ENCODE assay signal across 8 cellular contexts in the genomic region with DNA sequence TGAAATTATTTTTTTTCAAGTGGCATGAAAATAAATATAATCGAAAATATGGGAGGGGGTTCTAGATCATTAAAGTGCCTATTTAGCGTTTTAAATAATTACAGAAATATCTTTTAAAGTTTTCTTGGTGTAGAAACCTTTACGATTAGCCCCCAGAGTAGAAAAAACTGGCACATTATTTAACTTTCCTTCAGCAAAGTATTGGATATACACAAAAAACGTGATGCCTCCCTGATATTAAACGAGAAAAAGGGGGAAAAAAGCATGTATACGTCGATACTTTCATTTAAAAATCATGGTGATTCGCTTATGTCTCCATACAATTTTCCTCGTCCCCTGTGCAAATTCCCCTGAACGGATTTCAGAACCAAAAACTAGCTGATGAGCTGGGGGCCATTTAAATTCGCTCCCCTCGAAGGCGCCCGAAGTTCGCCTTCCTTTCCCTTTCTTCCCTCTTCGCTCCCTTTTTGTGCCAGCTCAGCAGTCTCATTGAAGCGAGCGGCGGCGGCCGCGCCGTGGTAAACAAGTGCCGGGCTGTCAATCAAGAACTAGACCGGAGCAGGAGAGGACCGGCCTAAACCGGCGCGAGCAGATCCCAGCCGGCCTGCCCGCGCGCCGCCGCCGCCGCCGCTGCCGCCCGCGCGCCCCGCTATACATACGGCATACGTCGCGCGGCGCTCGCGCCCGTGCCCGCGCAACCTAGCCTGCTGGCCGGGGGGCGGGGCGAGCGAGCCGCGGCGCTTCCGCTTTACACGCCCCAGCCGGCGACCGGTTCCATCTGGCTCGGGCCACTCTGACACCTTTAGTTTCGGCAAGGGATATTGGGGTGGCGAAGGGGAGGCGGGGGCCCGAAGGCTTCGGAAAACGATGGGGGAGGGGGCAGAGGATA. TPM values are rescaled to one million over a fixed set of nuclear protein-coding genes. Genes with fewer than 3 reads are reported as not detected.
DNase-seq lines count a peak whose midpoint lies in the region; ATAC-seq and TF ChIP-seq lines count a peak whose summit lies in the region.

No MANE protein-coding gene starts in this region.

- H3K4me1 Mint-ChIP-seq in activated naive CD8-positive, alpha-beta T cell (ENCODE audit: low read depth) = peaks cover 48% of the 10 kb centered on the region
- peaks cover 7% of the 10 kb centered on the region for H3K4me1 Mint-ChIP-seq in glutamatergic neuron (ENCODE audit: low read depth, unreplicated experiment)

- TF ChIP-seq CTCF in SK-N-SH (IDR thresholded peaks at IDR 0.05) = no peak
- TF ChIP-seq CTCF in glutamatergic neuron (IDR thresholded peaks at IDR 0.05; ENCODE audit: partially characterized antibody, unreplicated experiment) = no peak
- TF ChIP-seq CTCF in osteoblast (IDR thresholded peaks at IDR 0.05; ENCODE audit: extremely low read depth, low read depth, low read length) = no peak
- no peak for TF ChIP-seq CTCF in thoracic aorta (IDR thresholded peaks at IDR 0.05)

- 0 out of 2 replicates have a peak, but pooled peaks cover 3% of the 10 kb centered on the region for H3K9me2 ChIP-seq in SK-N-SH

- no peak overlapping the region for H2AFZ ChIP-seq in SK-N-SH (ENCODE audit: low read depth)
- H2AFZ ChIP-seq in osteoblast (ENCODE audit: low read length) = no peak overlapping the region

- peaks cover 37 to 43% of the 10 kb centered on the region in 2 experiments for H3K36me3 ChIP-seq in SK-N-SH (replicated peaks in 1 of 2; ENCODE audit: control insufficient read depth in 1 of 2, insufficient read depth in 2 of 2, low read length in 1 of 2)
- peaks cover 41% of the 10 kb centered on the region for H3K36me3 ChIP-seq in osteoblast (ENCODE audit: insufficient read depth, low read length)
- no peaks in the 10 kb centered on the region for H3K36me3 ChIP-seq in thoracic aorta

- peak overlapping the region; percentile 100 for H3K27ac Mint-ChIP-seq in activated naive CD8-positive, alpha-beta T cell
- H3K27ac Mint-ChIP-seq in glutamatergic neuron (ENCODE audit: unreplicated experiment) = peak overlapping the region; percentile 100

- H3K27ac ChIP-seq in SK-N-SH (ENCODE audit: low read depth in 2 of 2, low read length in 1 of 2) (peak overlapping the region; percentile 100), osteoblast (ENCODE audit: low read depth, low read length) (peak overlapping the region; percentile 100), thoracic aorta (peak overlapping the region; percentile 90 to 92)

- no peaks in the 10 kb centered on the region for H3K9me3 Mint-ChIP-seq in activated naive CD8-positive, alpha-beta T cell (ENCODE audit: low read depth)
- peaks cover 27% of the 10 kb centered on the region for H3K9me3 Mint-ChIP-seq in glutamatergic neuron (ENCODE audit: unreplicated experiment)

- peaks cover 55% of the 10 kb centered on the region for H3F3A ChIP-seq in SK-N-SH (replicated peaks; ENCODE audit: insufficient read depth)

- H3K4me3 ChIP-seq in GM08714 (ENCODE audit: low read length) (peak overlapping the region; percentile 100), SK-N-SH (ENCODE audit: low read depth in 2 of 2, low read length in 1 of 2) (peak overlapping the region; percentile 89 to 94), osteoblast (ENCODE audit: insufficient read depth, low read length) (peak overlapping the region; percentile 79), thoracic aorta (peak overlapping the region; percentile 73)

- peaks cover 7% of the 10 kb centered on the region for H3K36me3 Mint-ChIP-seq in activated naive CD8-positive, alpha-beta T cell
- no peaks in the 10 kb centered on the region for H3K36me3 Mint-ChIP-seq in glutamatergic neuron (ENCODE audit: unreplicated experiment)

- TF ChIP-seq EP300 in SK-N-SH (IDR thresholded peaks at IDR 0.05; ENCODE audit: borderline replicate concordance in 1 of 2, low read depth in 1 of 2, low read length in 1 of 2) = peak in 1 of 2 experiments; percentile 46; a peak in 1 of 4 replicates

- peak overlapping the region; percentile 82 for H3K4me2 ChIP-seq in SK-N-SH
- H3K4me2 ChIP-seq in osteoblast (ENCODE audit: insufficient read depth, low read length) = peak overlapping the region; percentile 94

- H3K79me2 ChIP-seq in SK-N-SH (ENCODE audit: insufficient read depth) = peaks cover 81% of the 10 kb centered on the region
- peaks cover 68% of the 10 kb centered on the region for H3K79me2 ChIP-seq in osteoblast (ENCODE audit: insufficient read depth, low read length)

- H3K27me3 ChIP-seq in SK-N-SH (ENCODE audit: insufficient read depth) (no peaks in the 10 kb centered on the region), osteoblast (ENCODE audit: insufficient read depth, low read length) (no peaks in the 10 kb centered on the region), thoracic aorta (replicated peaks; ENCODE audit: insufficient read depth) (no peaks in the 10 kb centered on the region)

- POLR2A ChIA-PET in SK-N-SH (lab: Yijun Ruan, JAX) = interaction anchor here (1.9 to 2.0 kb wide), 2 partner anchors 27 to 100 kb away, joined by 11 to 19 read pairs; no protein-coding TSS in a partner anchor

- no peak for TF ChIP-seq RAD21 in SK-N-SH (IDR thresholded peaks at IDR 0.05; ENCODE audit: low read length)

- CTCF ChIA-PET in SK-N-SH (lab: Yijun Ruan, JAX) = interaction anchor here (1.0 kb wide), 1 partner anchor 515 kb away, joined by 4 read pairs; no protein-coding TSS in a partner anchor

- H3K9ac ChIP-seq in SK-N-SH = peak overlapping the region; percentile 100

- H3K27me3 Mint-ChIP-seq in activated naive CD8-positive, alpha-beta T cell = no peaks in the 10 kb centered on the region
- H3K27me3 Mint-ChIP-seq in glutamatergic neuron (ENCODE audit: unreplicated experiment) = peaks cover 27% of the 10 kb centered on the region

- ATAC-seq in HG02588 (IDR thresholded peaks at IDR 0.05; ENCODE audit: unreplicated experiment) = peak; percentile 58
- peak; percentile 69 for ATAC-seq in thoracic aorta (ENCODE audit: insufficient number of reproducible peaks, low FRiP score, low read depth)

- H3K4me1 ChIP-seq in SK-N-SH (ENCODE audit: control insufficient read depth in 1 of 2, insufficient read depth in 2 of 2, low read depth in 1 of 2, low read length in 1 of 2) (peaks cover 17 to 24% of the 10 kb centered on the region in 2 experiments), osteoblast (ENCODE audit: insufficient read depth, low read length) (peaks cover 27% of the 10 kb centered on the region), thoracic aorta (ENCODE audit: control insufficient read depth in 1 of 2, low read depth in 2 of 2) (peaks cover 29 to 46% of the 10 kb centered on the region in 2 donors)

- H3K9me3 ChIP-seq in SK-N-SH (no peaks in the 10 kb centered on the region), osteoblast (ENCODE audit: low read depth, low read length) (no peaks in the 10 kb centered on the region), thoracic aorta (no peaks in the 10 kb centered on the region)

- H3K4me3 Mint-ChIP-seq in activated naive CD8-positive, alpha-beta T cell = peak overlapping the region; percentile 100
- H3K4me3 Mint-ChIP-seq in glutamatergic neuron (ENCODE audit: unreplicated experiment) = peak overlapping the region; percentile 100

- H4K20me1 ChIP-seq in SK-N-SH (ENCODE audit: insufficient read depth) (peaks cover 28% of the 10 kb centered on the region), osteoblast (ENCODE audit: insufficient read depth, low read length) (peaks cover 3% of the 10 kb centered on the region)

- DNase-seq in NCI-H1048 (lab: John Stamatoyannopoulos, UW) (peak; percentile 90), SK-N-SH (peak; percentile 89), glutamatergic neuron (peak; percentile 97), osteoblast (ENCODE audit: insufficient read length, low spot score, missing footprints) (peak; percentile 96), thoracic aorta (ENCODE audit: low spot score) (peak; percentile 62)

- under 1% methylated on average over 21 of the region's 73 CpGs for WGBS in SK-N-SH (ENCODE audit: low lambda C conversion rate)

TF ChIP-seq in SK-N-SH, 30 proteins besides CTCF, POLR2A, EP300 and RAD21 (continues in another document):
- TF ChIP-seq CHD2 (IDR thresholded peaks at IDR 0.05; ENCODE audit: low read length, partially characterized antibody) (peak; percentile 71), SIN3A (IDR thresholded peaks at IDR 0.05; ENCODE audit: borderline replicate concordance, low read depth, low read length) (peak; percentile 75; the same call in 1 of the 2 replicates), POLR2AphosphoS5 (IDR thresholded peaks at IDR 0.05; ENCODE audit: low read depth, low read length) (peak; percentile 78; the same call in 1 of the 2 replicates), GABPA (IDR thresholded peaks at IDR 0.05; ENCODE audit: low read depth) (peak; percentile 57), FOXJ3 (CRISPR knock-in tag; IDR thresholded peaks at IDR 0.05) (peak; percentile 82), EZH2phosphoT487 (IDR thresholded peaks at IDR 0.05; ENCODE audit: borderline replicate concordance, low read depth) (no peak), JUND (IDR thresholded peaks at IDR 0.05) (no peak), YY1 (IDR thresholded peaks at IDR 0.05; ENCODE audit: low read depth) (no peak), FOXM1 (IDR thresholded peaks at IDR 0.05; ENCODE audit: low read depth) (no peak), GATA2 (CRISPR knock-in tag; IDR thresholded peaks at IDR 0.05) (no peak), RXRA (IDR thresholded peaks at IDR 0.05; ENCODE audit: borderline replicate concordance, low read depth) (no peak), ELF1 (IDR thresholded peaks at IDR 0.05) (peak; percentile 84), PBX3 (IDR thresholded peaks at IDR 0.05) (peak; percentile 98), TCF12 (IDR thresholded peaks at IDR 0.05) (peak; percentile 10; the same call in 1 of the 2 replicates), MEF2A (IDR thresholded peaks at IDR 0.05; ENCODE audit: borderline replicate concordance, low read depth) (no peak)
- TF ChIP-seq, protein P1, sequence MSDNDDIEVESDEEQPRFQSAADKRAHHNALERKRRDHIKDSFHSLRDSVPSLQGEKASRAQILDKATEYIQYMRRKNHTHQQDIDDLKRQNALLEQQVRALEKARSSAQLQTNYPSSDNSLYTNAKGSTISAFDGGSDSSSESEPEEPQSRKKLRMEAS (IDR thresholded peaks at IDR 0.05; ENCODE audit: low read depth) = peak; percentile 33

RNA-seq across cellular contexts. Expression of gene ARRDC3, which starts 3.3 kb away (rescaled TPM):
- 24.6 and 26.0 TPM in 2 replicates for polyA plus RNA-seq in SK-N-SH (2012; rRNA removed)
- polyA plus RNA-seq in SK-N-SH (2012; cell fraction: cytosol; rRNA removed) = 17.4 and 18.4 TPM in 2 replicates
- 28.4 and 68.8 TPM in 2 replicates for polyA plus RNA-seq in SK-N-SH (2012; cell fraction: nucleus; rRNA removed)
- total RNA-seq in glutamatergic neuron (ENCODE audit: unreplicated experiment) = 109 TPM
- total RNA-seq in osteoblast = 93.1 and 101 TPM in 2 replicates
- total RNA-seq in thoracic aorta = 10 to 100 TPM; 46.6 to 83.8 TPM

Comparison
In these comparisons a context has a peak if more than half of its experiments do, and no peak if none do; other contexts are left out.
1. Peak in every context shown above with its lines: DNase-seq, ATAC-seq, H3K4me3 ChIP-seq and H3K27ac ChIP-seq.